In genomic region chr17:77124192-77124908, GRCh38 we compare ENCODE assay signal across 9 cellular contexts. TPM values are rescaled to one million over a fixed set of nuclear protein-coding genes. Genes with fewer than 3 reads are reported as not detected.
DNase-seq lines count a peak whose midpoint lies in the region; ATAC-seq and TF ChIP-seq lines count a peak whose summit lies in the region.
"Had no signal": no experiment of that assay in that cellular context is flagged by ENCODE, and none has a peak within 500 bp of the region (broad histone marks: within the 10 kb centered on the region; RNA-seq: fewer than 3 reads in every experiment).

No MANE protein-coding gene starts in this region.

- no peak overlapping the region for H2BK15ac ChIP-seq in H9 (ENCODE audit: low read depth, low read length)

- H3K4me3 ChIP-seq in mesodermal cell (ENCODE audit: extremely low read depth, insufficient read depth, low read length, poor library complexity, severe bottlenecking) = no peak overlapping the region
- H3K4me3 ChIP-seq in uterus = no peak overlapping the region

- no peak overlapping the region for H2BK5ac ChIP-seq in H9 (ENCODE audit: insufficient read length, low read length)

- no peaks in the 10 kb centered on the region for H3K79me2 ChIP-seq in H9 (ENCODE audit: insufficient read depth, low read length)

- no peak overlapping the region for H3K23ac ChIP-seq in H9 (ENCODE audit: insufficient read length, low read depth, low read length)

- peak; percentile 53 for DNase-seq in Right ventricle myocardium superior
- DNase-seq in cardiac septum (ENCODE audit: low spot score) = no peak
- DNase-seq in endothelial cell (ENCODE audit: low spot score) = peak; percentile 35
- DNase-seq in uterus = no peak
- no peak for DNase-seq in NCI-H2081 treated with DMSO at 0.1 percent for 48 hours (lab: John Stamatoyannopoulos, UW)
- DNase-seq in activated naive CD4-positive, alpha-beta T cell treated with anti-CD3 and anti-CD28 coated beads, Interleukin-2, amount 50 U/mL, for 16 hours = no peak
- DNase-seq in H9 = no peak
- DNase-seq: activated CD8-positive, alpha-beta T cell treated with anti-CD3 and anti-CD28 coated beads, Interleukin-2, amount 10 ng/mL, durations not matched to agents 7 days and 5 days had no signal

- H3K27me3 ChIP-seq in uterus = no peaks in the 10 kb centered on the region
- no peaks in the 10 kb centered on the region for H3K27me3 ChIP-seq in H9 (ENCODE audit: insufficient read depth, low read length)

- H2AK5ac ChIP-seq in H9 (ENCODE audit: insufficient read length, low read length) = no peak overlapping the region

- H3K56ac ChIP-seq in H9 (ENCODE audit: insufficient read length, low read depth, low read length) = no peak overlapping the region

- H3K79me1 ChIP-seq in H9 (ENCODE audit: insufficient read depth, low read depth, low read length, poor library complexity, severe bottlenecking) = no peaks in the 10 kb centered on the region

- H3K36me3 ChIP-seq in mesodermal cell (ENCODE audit: control insufficient read depth, insufficient read depth, low read length) (no peaks in the 10 kb centered on the region), uterus (no peaks in the 10 kb centered on the region)

- H3K36me3 Mint-ChIP-seq in endothelial cell (ENCODE audit: low read depth, unreplicated experiment) = no peaks in the 10 kb centered on the region
- H3K36me3 Mint-ChIP-seq in H9 (ENCODE audit: insufficient read depth in 1 of 3, low read depth in 3 of 3) = no peaks in the 10 kb centered on the region

- H3T11ph ChIP-seq in H9 (ENCODE audit: low read length) = no peak overlapping the region

- H3K27ac Mint-ChIP-seq in endothelial cell (ENCODE audit: unreplicated experiment) (peak overlapping the region; percentile 100), H9 (no peak overlapping the region)
- H3K27ac Mint-ChIP-seq: activated CD8-positive, alpha-beta T cell treated with anti-CD3 and anti-CD28 coated beads, Interleukin-2, amount 10 ng/mL, durations not matched to agents 7 days and 5 days had no signal

- H4K8ac ChIP-seq in H9 (replicated peaks; ENCODE audit: insufficient read length, low read depth, low read length) = no peak overlapping the region

- intact Hi-C loops in Right ventricle myocardium superior (cut with DNase I) = no loop called here
- intact Hi-C loops in cardiac septum (cut with DNase I) = no loop called here
- intact Hi-C loops in uterus (cut with DNase I; ENCODE audit: low total_unique reads) = no loop called here

- no peak overlapping the region for H3K18ac ChIP-seq in H9 (ENCODE audit: insufficient read length, low read depth, low read length)

- no peak overlapping the region for H3K9ac ChIP-seq in H9 (ENCODE audit: extremely low read depth, insufficient read length, low read length)

- no peaks in the 10 kb centered on the region for H4K20me1 ChIP-seq in H9 (ENCODE audit: control insufficient read depth, insufficient read depth, insufficient read length)

- peak; percentile 30 for ATAC-seq in Right ventricle myocardium superior (ENCODE audit: poor library complexity)
- ATAC-seq: activated CD8-positive, alpha-beta T cell treated with anti-CD3 and anti-CD28 coated beads, Interleukin-2, amount 10 ng/mL, durations not matched to agents 7 days and 5 days had no signal

- H4K5ac ChIP-seq in H9 (ENCODE audit: insufficient read length, low read depth, low read length) = no peak overlapping the region

- H3K4me2 ChIP-seq in H9 (ENCODE audit: insufficient read depth, insufficient read length, low read length) = no peak overlapping the region

- H3K23me2 ChIP-seq in H9 (ENCODE audit: insufficient read length, low read depth, low read length, poor library complexity, severe bottlenecking) = no peaks in the 10 kb centered on the region

- H2BK20ac ChIP-seq in H9 (ENCODE audit: low read depth, low read length, poor library complexity, severe bottlenecking) = no peak overlapping the region

- H3K4me3 Mint-ChIP-seq in endothelial cell (ENCODE audit: unreplicated experiment) = no peak overlapping the region
- H3K4me3 Mint-ChIP-seq in H9 = no peak overlapping the region
- H3K4me3 Mint-ChIP-seq: activated CD8-positive, alpha-beta T cell treated with anti-CD3 and anti-CD28 coated beads, Interleukin-2, amount 10 ng/mL, durations not matched to agents 7 days and 5 days had no signal

- H2BK12ac ChIP-seq in H9 (ENCODE audit: insufficient read length, low read depth, low read length) = no peak overlapping the region

- H2BK120ac ChIP-seq in H9 (ENCODE audit: low read depth, low read length, poor library complexity, severe bottlenecking) = no peak overlapping the region

- 80 to 87% methylated on average over 8 to 13 of the region's 15 CpGs for WGBS in mesodermal cell (ENCODE audit: insufficient coverage in 2 of 2), 2 experiments
- no CpG with 5 or more reads among the region's 15 CpGs for WGBS in H9 (ENCODE audit: extremely low coverage, insufficient read length, low lambda C conversion rate)

- no peak overlapping the region for H4K91ac ChIP-seq in H9 (ENCODE audit: insufficient read length, low read depth, low read length)

- no peak for TF ChIP-seq CTCF in endothelial cell (IDR thresholded peaks at IDR 0.05; ENCODE audit: unreplicated experiment)
- TF ChIP-seq CTCF in uterus (IDR thresholded peaks at IDR 0.05) = no peak
- TF ChIP-seq CTCF in H9 (conservative IDR thresholded peaks at IDR 0.05) = no peak

- no peak overlapping the region for H2AFZ ChIP-seq in H9 (ENCODE audit: low read length)

- H3K9me3 Mint-ChIP-seq in endothelial cell (ENCODE audit: unreplicated experiment) (no peaks in the 10 kb centered on the region), H9 (no peaks in the 10 kb centered on the region)

- H3K4me1 Mint-ChIP-seq in endothelial cell (ENCODE audit: unreplicated experiment) (peaks cover 52% of the 10 kb centered on the region), H9 (no peaks in the 10 kb centered on the region; a peak in 1 of 4 replicates)

- peak overlapping the region; percentile 88 for H3K27ac ChIP-seq in mesodermal cell (ENCODE audit: low read depth, low read length, severe bottlenecking)
- peak overlapping the region; percentile 29 to 67 for H3K27ac ChIP-seq in uterus
- H3K27ac ChIP-seq in H9 (ENCODE audit: insufficient read length, low read depth, low read length) = no peak overlapping the region

- no peak overlapping the region for H3K4ac ChIP-seq in H9 (ENCODE audit: low read depth, low read length)

- no peak for TF ChIP-seq POLR2A in uterus (IDR thresholded peaks at IDR 0.05)

- H3K9me3 ChIP-seq in mesodermal cell (ENCODE audit: control insufficient read depth, low read length) (no peaks in the 10 kb centered on the region), uterus (no peaks in the 10 kb centered on the region), H9 (ENCODE audit: control insufficient read depth, low read depth, low read length) (no peaks in the 10 kb centered on the region)

- no peak overlapping the region; the same call in 1 of the 2 replicates for H3K14ac ChIP-seq in H9 (ENCODE audit: insufficient read depth, low read length)

- H3K4me1 ChIP-seq in mesodermal cell (ENCODE audit: control insufficient read depth, insufficient read depth, low read length, poor library complexity, severe bottlenecking) (peaks cover 58% of the 10 kb centered on the region), uterus (peaks cover 4 to 5% of the 10 kb centered on the region in 2 donors), H9 (ENCODE audit: insufficient read depth, low read length) (no peaks in the 10 kb centered on the region)

- H3K27me3 Mint-ChIP-seq in endothelial cell (ENCODE audit: unreplicated experiment) (peaks cover 6% of the 10 kb centered on the region), H9 (ENCODE audit: low read depth) (no peaks in the 10 kb centered on the region; the same call in 1 of the 2 replicates)

RNA-seq across cellular contexts. Expression of gene SEC14L1, which starts 16.4 kb away (rescaled TPM):
- total RNA-seq in Right ventricle myocardium superior = 63.9 TPM
- 44.2 TPM for total RNA-seq in cardiac septum
- 315 TPM for total RNA-seq in endothelial cell (ENCODE audit: unreplicated experiment)
- polyA plus RNA-seq in mesodermal cell (2013, experiment 1 of 2) = 203 TPM
- 152 TPM for polyA plus RNA-seq in mesodermal cell (2013, experiment 2 of 2)
- total RNA-seq in uterus = 100 to 1,000 TPM in 1 of 4 donors, 10 to 100 TPM in 3; 38.2 to 128 (median 42.6) TPM
- 58.6 and 62.1 TPM in 2 replicates for total RNA-seq in H9 (2021)

Comparison
In these comparisons a context has a peak if more than half of its experiments do, and no peak if none do; other contexts are left out.
1. DNase-seq: peak in Right ventricle myocardium superior (single experiment) and endothelial cell (single experiment); none in cardiac septum (single experiment), uterus (0 of 2), NCI-H2081 treated with DMSO at 0.1 percent for 48 hours (single experiment), activated naive CD4-positive, alpha-beta T cell treated with anti-CD3 and anti-CD28 coated beads, Interleukin-2, amount 50 U/mL, for 16 hours (single experiment) and H9 (single experiment).